Comparison of ENCODE assay signal across 8 cellular contexts in the genomic region with DNA sequence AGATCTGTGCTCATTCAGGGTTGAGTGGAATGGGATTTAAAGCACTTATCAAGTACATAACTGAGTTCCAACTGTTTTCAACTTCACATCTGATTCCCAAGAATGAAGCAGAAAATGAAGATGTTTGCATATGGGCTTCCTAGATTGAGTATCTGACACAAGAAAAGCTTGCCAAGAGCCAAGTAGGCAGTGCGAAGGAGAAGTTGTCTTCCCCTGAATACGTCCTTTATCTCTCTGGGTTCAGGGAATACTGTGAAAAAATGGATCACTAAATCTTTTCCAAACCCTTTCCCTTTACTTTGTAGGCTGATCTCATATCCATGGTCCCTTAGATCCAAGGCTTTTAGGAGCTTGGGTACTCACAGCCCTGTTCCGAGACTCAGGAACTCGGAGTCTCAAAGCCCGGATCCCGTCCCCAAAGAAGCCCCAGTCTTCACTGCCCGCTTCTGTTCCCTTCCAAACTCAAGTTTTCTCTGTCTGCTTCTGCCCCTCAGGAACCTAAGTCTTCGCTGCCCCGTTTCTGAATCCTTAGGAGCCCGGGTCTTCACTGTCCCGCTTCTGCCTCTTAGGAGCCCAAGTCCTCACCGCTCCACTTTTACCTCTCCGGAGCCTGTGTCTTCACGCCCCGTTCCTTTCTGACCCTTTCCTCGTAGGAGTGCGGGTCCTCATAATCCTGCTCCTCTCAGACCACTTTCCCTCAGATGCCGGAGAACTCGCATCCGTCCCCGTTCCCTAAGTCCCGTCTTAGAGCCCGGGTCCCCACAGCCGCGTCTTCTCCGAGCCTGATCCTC. TPM values are rescaled to one million over a fixed set of nuclear protein-coding genes. Genes with fewer than 3 reads are reported as not detected.
DNase-seq lines count a peak whose midpoint lies in the region; ATAC-seq, FAIRE-seq and TF ChIP-seq lines count a peak whose summit lies in the region.

No MANE protein-coding gene starts in this region.

- no peaks in the 10 kb centered on the region for H4K20me1 ChIP-seq in PC-9 (ENCODE audit: insufficient read depth)

- POLR2A ChIA-PET in HEK293 (lab: Yijun Ruan, JAX): interaction anchor here (0.6 to 3.1 kb wide), 20 partner anchors 17 to 869 kb away, joined by 3 to 44 read pairs (median 4); a partner anchor contains a TSS
- POLR2A ChIA-PET in PC-9 (lab: Charles Lee; ENCODE audit: unreplicated experiment): interaction anchor here (0.7 to 1.0 kb wide), 4 partner anchors 26 to 152 kb away, joined by 3 to 45 read pairs (median 4); a partner anchor contains a TSS

- BruUV-seq in PC-9 (replicated peaks; lab: Mats Ljungman, UMichigan): no TSS peak

- H3K27me3 ChIP-seq in PC-9 (ENCODE audit: insufficient read depth, low read depth) (no peaks in the 10 kb centered on the region), muscle layer of duodenum (ENCODE audit: low read depth, low read length) (no peaks in the 10 kb centered on the region)

- no peaks in the 10 kb centered on the region for H3K9me2 ChIP-seq in PC-9 (ENCODE audit: insufficient read depth)

- H3K4me3 Mint-ChIP-seq in effector memory CD8-positive, alpha-beta T cell: peak overlapping the region; percentile 95 to 96

- CTCF ChIA-PET in HEK293 (lab: Yijun Ruan, JAX): interaction anchor here (1.1 to 3.2 kb wide), 4 partner anchors 100 to 240 kb away, joined by 3 to 13 read pairs (median 8); no protein-coding TSS in a partner anchor
- CTCF ChIA-PET in PC-9 (lab: Charles Lee): interaction anchor here (0.9 to 1.3 kb wide), 2 partner anchors 95 to 235 kb away, joined by 4 to 23 read pairs; a partner anchor contains a TSS

- H3K4me3 ChIP-seq in HEK293 (ENCODE audit: low read depth, low read length) (peak overlapping the region; percentile 75), PC-9 (peak overlapping the region; percentile 91), muscle layer of duodenum (ENCODE audit: low read depth in 1 of 2, low read length in 2 of 2) (peak overlapping the region; percentile 74 to 90)

- peak overlapping the region; percentile 93 for H2AFZ ChIP-seq in PC-9

- H3K36me3 ChIP-seq in HEK293 (ENCODE audit: control insufficient read depth in 2 of 2, insufficient read depth in 1 of 2, low read length in 2 of 2): no peaks in the 10 kb centered on the region
- no peaks in the 10 kb centered on the region for H3K36me3 ChIP-seq in PC-9 (ENCODE audit: low read depth)
- H3K36me3 ChIP-seq in muscle layer of duodenum (ENCODE audit: control insufficient read depth in 1 of 2, insufficient read depth in 2 of 2, low read length in 2 of 2): no peaks in the 10 kb centered on the region

- DNase-seq in GM10266 (ENCODE audit: extremely low spot score) (peak; percentile 17), PC-9 (no peak), frontal cortex (ENCODE audit: low spot score in 2 of 2) (no peak)
- DNase-seq in effector memory CD8-positive, alpha-beta T cell: no peak

- H3K4me1 ChIP-seq in HEK293 (ENCODE audit: control insufficient read depth, insufficient read depth, low read length) (no peaks in the 10 kb centered on the region; the same call in 1 of the 2 replicates), PC-9 (replicated peaks; ENCODE audit: insufficient read depth) (peaks cover 10% of the 10 kb centered on the region), muscle layer of duodenum (ENCODE audit: control insufficient read depth in 1 of 2, insufficient read depth in 2 of 2, low read length in 2 of 2) (peaks cover 10 to 26% of the 10 kb centered on the region in 2 donors)

- intact Hi-C loops in PC-9 (cut with micrococcal nuclease; ENCODE audit: unreplicated experiment): loop anchor here (2.0 to 10.0 kb wide), 3 partner anchors 123 to 563 kb away; no protein-coding TSS in a partner anchor

- H3F3A ChIP-seq in PC-9 (ENCODE audit: insufficient read depth, low read depth): peaks cover 19% of the 10 kb centered on the region

- TF ChIP-seq CTCF in GM10266 (IDR thresholded peaks at IDR 0.05; ENCODE audit: control insufficient read depth, insufficient read depth, low read depth, missing control alignments) (no peak), HEK293 (tag by site-specific recombination; IDR thresholded peaks at IDR 0.05) (no peak), PC-9 (conservative IDR thresholded peaks at IDR 0.05) (no peak)

- H3K4me1 Mint-ChIP-seq in effector memory CD8-positive, alpha-beta T cell (ENCODE audit: low read depth in 2 of 2): peaks cover 24 to 39% of the 10 kb centered on the region in 2 donors

- peak overlapping the region; percentile 96 to 97 for H3K27ac Mint-ChIP-seq in effector memory CD8-positive, alpha-beta T cell

- H3K79me2 ChIP-seq in PC-9 (ENCODE audit: low read depth): peaks cover 24% of the 10 kb centered on the region

- peak overlapping the region; percentile 61 for H3K27ac ChIP-seq in HEK293 (ENCODE audit: extremely low read depth, low read depth, low read length)
- H3K27ac ChIP-seq in PC-9: peak overlapping the region; percentile 97
- H3K27ac ChIP-seq in muscle layer of duodenum (ENCODE audit: low read length): peak overlapping the region; percentile 87

- H3K9me3 Mint-ChIP-seq in effector memory CD8-positive, alpha-beta T cell: no peaks in the 10 kb centered on the region

- H3K27me3 Mint-ChIP-seq in effector memory CD8-positive, alpha-beta T cell: no peaks in the 10 kb centered on the region

- FAIRE-seq in frontal cortex (lab: Jason Lieb, UNC): no peak

- ATAC-seq in effector memory CD8-positive, alpha-beta T cell (replicated peaks): peak; percentile 5
- no peak for ATAC-seq in HG03097 (IDR thresholded peaks at IDR 0.05; ENCODE audit: low FRiP score, unreplicated experiment)
- ATAC-seq in HG03175 (IDR thresholded peaks at IDR 0.05; ENCODE audit: unreplicated experiment): no peak

- H3K4me2 ChIP-seq in PC-9: peak overlapping the region; percentile 99

- H3K9me3 ChIP-seq in HEK293 (ENCODE audit: control insufficient read depth, insufficient read depth, low read depth, low read length) (no peaks in the 10 kb centered on the region), PC-9 (ENCODE audit: insufficient read depth, low read depth) (no peaks in the 10 kb centered on the region), muscle layer of duodenum (ENCODE audit: control insufficient read depth in 1 of 2, low read length in 2 of 2) (no peaks in the 10 kb centered on the region)

- peaks cover 16% of the 10 kb centered on the region for H3K36me3 Mint-ChIP-seq in effector memory CD8-positive, alpha-beta T cell (ENCODE audit: insufficient read depth)

TF ChIP-seq in HEK293, 187 proteins besides CTCF, POLR2A, EP300 and RAD21 (continues in another document):
- TF ChIP-seq, protein P1, sequence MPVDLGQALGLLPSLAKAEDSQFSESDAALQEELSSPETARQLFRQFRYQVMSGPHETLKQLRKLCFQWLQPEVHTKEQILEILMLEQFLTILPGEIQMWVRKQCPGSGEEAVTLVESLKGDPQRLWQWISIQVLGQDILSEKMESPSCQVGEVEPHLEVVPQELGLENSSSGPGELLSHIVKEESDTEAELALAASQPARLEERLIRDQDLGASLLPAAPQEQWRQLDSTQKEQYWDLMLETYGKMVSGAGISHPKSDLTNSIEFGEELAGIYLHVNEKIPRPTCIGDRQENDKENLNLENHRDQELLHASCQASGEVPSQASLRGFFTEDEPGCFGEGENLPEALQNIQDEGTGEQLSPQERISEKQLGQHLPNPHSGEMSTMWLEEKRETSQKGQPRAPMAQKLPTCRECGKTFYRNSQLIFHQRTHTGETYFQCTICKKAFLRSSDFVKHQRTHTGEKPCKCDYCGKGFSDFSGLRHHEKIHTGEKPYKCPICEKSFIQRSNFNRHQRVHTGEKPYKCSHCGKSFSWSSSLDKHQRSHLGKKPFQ (tag by site-specific recombination; IDR thresholded peaks at IDR 0.05): no peak
- TF ChIP-seq ZNF404 (tag by site-specific recombination; IDR thresholded peaks at IDR 0.05) (no peak), ZNF274 (IDR thresholded peaks at IDR 0.05; ENCODE audit: low read length) (no peak), ZNF274 (tag by site-specific recombination; IDR thresholded peaks at IDR 0.05; ENCODE audit: borderline replicate concordance) (no peak), ZNF514 (tag by site-specific recombination; IDR thresholded peaks at IDR 0.05) (no peak), ZNF777 (tag by site-specific recombination; IDR thresholded peaks at IDR 0.05; ENCODE audit: borderline replicate concordance) (no peak), YY1 (tag by site-specific recombination; IDR thresholded peaks at IDR 0.05) (no peak)

RNA-seq across cellular contexts. Expression of a gene that starts 0.6 kb away (rescaled TPM):
- 19.9 and 28.4 TPM in 2 replicates for total RNA-seq in PC-9 (2021)
- total RNA-seq in frontal cortex: 20.4 TPM

RNA-seq across cellular contexts. Expression of a gene that starts 6.1 kb away (rescaled TPM):
- total RNA-seq in PC-9 (2021) (not detected in 2 replicates), frontal cortex (not detected)

RNA-seq across cellular contexts. Expression of a gene that starts 26.3 kb away (rescaled TPM):
- total RNA-seq in PC-9 (2021) (8.9 and 9.7 TPM in 2 replicates), frontal cortex (12.6 TPM)

RNA-seq across cellular contexts. Expression of a gene that starts 50.2 kb away (rescaled TPM):
- 7.6 and 13.2 TPM in 2 replicates for total RNA-seq in PC-9 (2021)
- total RNA-seq in frontal cortex: 1.2 TPM
